10 cellular contexts compared by ENCODE assay signal in the genomic region with DNA sequence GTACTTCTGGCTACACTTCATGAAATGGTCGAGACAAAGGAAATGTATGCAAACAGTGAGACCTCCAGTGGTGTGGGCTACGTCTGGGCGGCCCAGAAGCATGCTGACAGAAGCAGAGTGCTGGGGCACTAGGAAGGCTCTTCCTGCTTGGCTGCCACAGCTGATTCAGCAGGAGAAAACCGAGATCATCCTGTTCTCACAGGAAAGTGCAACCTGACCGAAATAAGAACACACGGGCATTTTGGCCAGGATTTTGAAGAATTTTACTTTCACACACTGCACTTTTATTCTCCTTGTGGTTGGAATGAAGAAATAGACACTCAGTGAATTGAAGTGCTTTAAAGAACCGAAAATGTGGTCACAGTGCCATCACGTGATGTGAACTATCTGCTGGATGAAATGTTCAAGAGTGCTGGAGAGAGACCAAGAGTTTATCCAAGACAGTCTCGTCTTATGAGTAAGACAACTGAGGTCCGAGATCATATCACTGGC.
A peak's percentile ranks its signal among the peaks of the same experiment; 100 is the strongest.
DNase-seq lines count a peak whose midpoint lies in the region; TF ChIP-seq lines count a peak whose summit lies in the region.
"Had no signal": no experiment of that assay in that cellular context is flagged by ENCODE, and none has a peak within 500 bp of the region (broad histone marks: within the 10 kb centered on the region; RNA-seq: fewer than 3 reads in every experiment).

No MANE protein-coding gene starts in this region.

- H3K9me3 ChIP-seq in smooth muscle cell (replicated peaks; ENCODE audit: low read depth) = no peaks in the 10 kb centered on the region
- H3K9me3 ChIP-seq: Peyer's patch had no signal

- in situ Hi-C loops in SK-MEL-5 (cut with HindIII; ENCODE audit: low pct_unique_long_range_greater_than_20kb, low sequenced_read_pairs) = no loop called here

- TF ChIP-seq CTCF in smooth muscle cell (IDR thresholded peaks at IDR 0.05; ENCODE audit: borderline replicate concordance, insufficient read depth, poor library complexity, severe bottlenecking) = peak; percentile 11

- H3K9ac ChIP-seq in smooth muscle cell (ENCODE audit: low read depth) = no peak overlapping the region

- peaks cover 41% of the 10 kb centered on the region for H3K27me3 ChIP-seq in smooth muscle cell (ENCODE audit: low read depth)
- H3K27me3 ChIP-seq: Peyer's patch had no signal

- no peaks in the 10 kb centered on the region for H3F3A ChIP-seq in smooth muscle cell (ENCODE audit: low read depth)

- peak overlapping the region; percentile 32 for H3K4me2 ChIP-seq in smooth muscle cell

- peaks cover 11% of the 10 kb centered on the region for H3K4me1 ChIP-seq in smooth muscle cell (ENCODE audit: low read depth)
- H3K4me1 ChIP-seq: Peyer's patch had no signal

- H4K20me1 ChIP-seq in smooth muscle cell (ENCODE audit: low read depth) = no peaks in the 10 kb centered on the region

- H3K27ac ChIP-seq in smooth muscle cell (ENCODE audit: low read depth) = no peak overlapping the region
- H3K27ac ChIP-seq: Peyer's patch had no signal

- H3K4me3 ChIP-seq in smooth muscle cell = no peak overlapping the region
- H3K4me3 ChIP-seq: Peyer's patch had no signal

- 26% methylated on average over 10 of the region's 10 CpGs for WGBS in smooth muscle cell (ENCODE audit: low lambda C conversion rate)

- DNase-seq in NCI-H2081 (lab: John Stamatoyannopoulos, UW) (peak; percentile 8 to 34), NCI-H2081 treated with DMSO at 0.1 percent for 48 hours (lab: John Stamatoyannopoulos, UW) (no peak), SK-MEL-5 (ENCODE audit: low read depth, low spot score) (peak; percentile 38), glomerular visceral epithelial cell (ENCODE audit: extremely low spot score) (peak; percentile 58), smooth muscle cell (lab: John Stamatoyannopoulos, UW; ENCODE audit: unreplicated experiment) (no peak), DMS153 treated with DMSO at 0.1 percent for 48 hours (lab: John Stamatoyannopoulos, UW; ENCODE audit: unreplicated experiment) (no peak)
- DNase-seq in activated effector memory CD4-positive, alpha-beta T cell treated with Interleukin-2 at 50 U/mL for 16 hours = no peak
- no peak for DNase-seq in activated CD4-positive, alpha-beta T cell treated with anti-CD3 and anti-CD28 coated beads for 48 hours
- DNase-seq: activated CD4-positive, alpha-beta T cell treated with anti-CD3 and anti-CD28 coated beads, Interleukin-2, amount 50 U/mL, for 4 hours; Peyer's patch had no signal

- H3K79me2 ChIP-seq in smooth muscle cell (ENCODE audit: low read depth) = no peaks in the 10 kb centered on the region

- no peaks in the 10 kb centered on the region for H3K36me3 ChIP-seq in smooth muscle cell (ENCODE audit: low read depth)
- H3K36me3 ChIP-seq: Peyer's patch had no signal

- H2AFZ ChIP-seq in smooth muscle cell (ENCODE audit: low read depth) = no peak overlapping the region

Comparison
In these comparisons a context has a peak if more than half of its experiments do, and no peak if none do; other contexts are left out.
1. DNase-seq: peak in NCI-H2081 (2 of 2), SK-MEL-5 (single experiment) and glomerular visceral epithelial cell (single experiment); none in NCI-H2081 treated with DMSO at 0.1 percent for 48 hours (single experiment), smooth muscle cell (single experiment), activated effector memory CD4-positive, alpha-beta T cell treated with Interleukin-2 at 50 U/mL for 16 hours (single experiment), DMS153 treated with DMSO at 0.1 percent for 48 hours (single experiment) and activated CD4-positive, alpha-beta T cell treated with anti-CD3 and anti-CD28 coated beads for 48 hours (single experiment).